In the genomic region with DNA sequence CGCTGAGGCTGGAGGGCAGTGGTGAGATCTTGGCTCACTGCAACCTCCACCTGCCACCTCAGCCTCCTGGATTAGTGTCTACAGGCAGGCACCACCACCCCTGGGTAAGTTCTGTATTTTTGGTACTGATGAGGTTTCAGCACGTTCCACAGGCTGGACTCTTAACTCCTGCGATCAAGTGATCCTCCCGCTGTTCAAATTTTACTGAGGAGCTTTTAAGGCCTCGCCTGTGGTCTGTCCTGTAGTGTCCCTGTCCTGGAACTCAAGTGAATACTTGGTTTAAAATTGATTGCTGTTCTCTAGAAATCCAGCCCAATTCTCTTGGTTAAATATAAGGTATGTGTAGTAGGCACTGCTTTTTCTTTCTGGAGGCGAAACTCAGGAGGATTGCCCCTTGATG, we compare ENCODE assay signal across 14 cellular contexts.
DNase-seq lines count a peak whose midpoint lies in the region; ATAC-seq and TF ChIP-seq lines count a peak whose summit lies in the region.
"Had no signal": no experiment of that assay in that cellular context is flagged by ENCODE, and none has a peak within 500 bp of the region (broad histone marks: within the 10 kb centered on the region; RNA-seq: fewer than 3 reads in every experiment).

No MANE protein-coding gene starts in this region.

- no peak overlapping the region for H3K4me3 Mint-ChIP-seq in neural progenitor cell

- no peak overlapping the region for H3K4me2 ChIP-seq in GM23248 (ENCODE audit: unreplicated experiment)
- no peak overlapping the region for H3K4me2 ChIP-seq in neural progenitor cell

- DNase-seq in GM23248 (peak; percentile 4), amniotic epithelial cell (ENCODE audit: low read depth) (peak; percentile 6), fibroblast of pulmonary artery (ENCODE audit: low read depth) (peak; percentile 2), neural progenitor cell (ENCODE audit: low spot score) (peak; percentile 44), AG20443 (ENCODE audit: low spot score) (no peak)
- DNase-seq: AML-193, KG1, NCI-H1105, NCI-H1694 treated with DMSO at 0.1 percent for 48 hours, NCI-H2171, NCI-H510A treated with DMSO at 0.1 percent for 48 hours, SHP77 treated with DMSO at 0.1 percent for 48 hours had no signal

- peaks cover 5% of the 10 kb centered on the region for H3K27me3 Mint-ChIP-seq in neural progenitor cell (ENCODE audit: insufficient read depth, low read depth)

- H3K27ac ChIP-seq in GM23248 = no peak overlapping the region
- no peak overlapping the region for H3K27ac ChIP-seq in neural progenitor cell

- H3K9me3 ChIP-seq in GM23248 (ENCODE audit: low read depth) (no peaks in the 10 kb centered on the region), neural progenitor cell (ENCODE audit: low read depth) (peaks cover 12% of the 10 kb centered on the region)

- H3K36me3 ChIP-seq in GM23248 (ENCODE audit: low read depth) (no peaks in the 10 kb centered on the region), neural progenitor cell (no peaks in the 10 kb centered on the region)

- no peak overlapping the region for H2AFZ ChIP-seq in GM23248
- no peak overlapping the region for H2AFZ ChIP-seq in neural progenitor cell (replicated peaks)

- H3F3A ChIP-seq in GM23248 (ENCODE audit: insufficient read depth) (no peaks in the 10 kb centered on the region), neural progenitor cell (ENCODE audit: low read depth) (peaks cover 19% of the 10 kb centered on the region)

- H3K4me1 Mint-ChIP-seq in neural progenitor cell = peaks cover 3% of the 10 kb centered on the region

- in situ Hi-C loops in GM23248 (cut with MboI) = no loop called here

- TF ChIP-seq CTCF in fibroblast of pulmonary artery (IDR thresholded peaks at IDR 0.05; ENCODE audit: low read length, missing control alignments) = no peak
- TF ChIP-seq CTCF in neural progenitor cell (IDR thresholded peaks at IDR 0.05) = no peak

- WGBS in GM23248 (ENCODE audit: low coverage in 1 of 2, low lambda C conversion rate in 2 of 2, missing lambda C conversion rate in 2 of 2), 2 experiments = 13 to 20% methylated on average over 6 of the region's 6 CpGs

- H4K20me1 ChIP-seq in GM23248 (ENCODE audit: insufficient read depth) (no peaks in the 10 kb centered on the region), neural progenitor cell (ENCODE audit: low read depth) (no peaks in the 10 kb centered on the region)

- no peak for ATAC-seq in GM21360 (IDR thresholded peaks at IDR 0.05; ENCODE audit: unreplicated experiment)
- no peak for ATAC-seq in HG02840 (IDR thresholded peaks at IDR 0.05; ENCODE audit: low FRiP score, unreplicated experiment)

- H3K9ac ChIP-seq in GM23248 (no peak overlapping the region), neural progenitor cell (no peak overlapping the region)

- H3K9me2 ChIP-seq in GM23248 (ENCODE audit: insufficient read depth) = no peaks in the 10 kb centered on the region

- H3K9me3 Mint-ChIP-seq in neural progenitor cell = peaks cover 3% of the 10 kb centered on the region

- H3K79me2 ChIP-seq in GM23248 (ENCODE audit: insufficient read depth) (no peaks in the 10 kb centered on the region), neural progenitor cell (ENCODE audit: low read depth) (no peaks in the 10 kb centered on the region)

- no peaks in the 10 kb centered on the region for H3K36me3 Mint-ChIP-seq in neural progenitor cell

- H3K27ac Mint-ChIP-seq in neural progenitor cell = no peak overlapping the region

- H3K4me3 ChIP-seq in GM23248 = no peak overlapping the region
- no peak overlapping the region for H3K4me3 ChIP-seq in fibroblast of pulmonary artery (replicated peaks; ENCODE audit: low read depth, low read length)
- H3K4me3 ChIP-seq in neural progenitor cell = no peak overlapping the region

- H3K4me1 ChIP-seq in GM23248 (ENCODE audit: insufficient read depth) (no peaks in the 10 kb centered on the region), neural progenitor cell (peaks cover 2% of the 10 kb centered on the region)

- H3K27me3 ChIP-seq in GM23248 (replicated peaks; ENCODE audit: insufficient read depth) (no peaks in the 10 kb centered on the region), neural progenitor cell (no peaks in the 10 kb centered on the region)
